Comparison of ENCODE assay signal across 8 cellular contexts in the genomic region with DNA sequence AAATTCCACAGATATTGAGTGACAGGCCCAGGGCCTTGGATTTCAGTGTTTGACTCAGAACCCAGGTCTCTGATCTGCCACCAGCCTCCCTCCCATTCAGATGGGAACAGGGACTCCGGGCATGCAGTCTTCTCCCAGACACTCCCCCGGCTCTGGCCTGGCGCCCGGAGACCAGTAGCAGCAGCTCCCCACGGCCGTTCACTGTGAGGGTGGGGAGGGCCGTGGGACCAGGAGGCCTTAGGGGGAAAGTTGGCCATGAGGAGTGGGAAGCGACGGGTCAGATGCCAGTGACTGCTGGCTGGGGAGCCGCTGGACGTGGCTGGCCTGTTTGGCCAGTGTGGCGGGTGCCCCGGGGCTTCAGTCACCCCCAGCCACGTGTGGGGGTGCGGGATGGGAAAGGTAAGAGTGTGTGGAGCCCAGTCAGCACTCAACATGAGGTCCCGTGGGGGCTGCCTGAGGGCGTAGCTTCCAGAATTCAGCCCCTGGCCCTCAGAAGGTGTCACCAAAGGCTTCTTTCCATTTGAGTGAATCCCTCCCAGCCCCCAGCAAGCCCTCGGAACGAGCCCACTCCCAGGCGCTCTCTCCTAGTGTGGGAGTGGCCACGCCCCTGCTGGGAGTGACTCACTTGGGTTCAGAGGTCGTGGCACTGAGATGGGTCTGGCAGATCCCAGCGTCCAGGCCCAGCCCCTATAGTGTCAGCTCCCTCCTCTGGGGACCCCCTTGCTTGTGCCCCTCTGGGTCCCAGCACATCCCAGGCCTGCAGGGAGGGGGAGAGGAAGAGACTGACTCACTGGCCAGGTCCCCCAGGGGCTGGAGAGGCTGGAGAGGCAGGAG.
A peak's percentile ranks its signal among the peaks of the same experiment; 100 is the strongest.
DNase-seq lines count a peak whose midpoint lies in the region; ATAC-seq, FAIRE-seq and TF ChIP-seq lines count a peak whose summit lies in the region.

No MANE protein-coding gene starts in this region.

- TF ChIP-seq CTCF in BJ (IDR thresholded peaks at IDR 0.05; ENCODE audit: insufficient read depth, low read depth, low read length) (no peak), neutrophil (IDR thresholded peaks at IDR 0.05) (no peak), uterus (IDR thresholded peaks at IDR 0.05) (no peak)

- no peak for TF ChIP-seq EP300 in Ishikawa (IDR thresholded peaks at IDR 0.05; ENCODE audit: borderline replicate concordance)

- peak overlapping the region; percentile 96 for H3K27ac Mint-ChIP-seq in activated T-helper 17 cell treated with anti-CD3 and anti-CD28 coated beads, Interleukin-2, amount 50 U/mL, for 72 hours

- no peak for TF ChIP-seq POLR2A in uterus (IDR thresholded peaks at IDR 0.05)

- POLR2A ChIA-PET in BJ (lab: Charles Lee) = no interaction called here

- DNase-seq in BJ (ENCODE audit: low read depth) (no peak), frontal cortex (ENCODE audit: low spot score in 2 of 2) (peak; percentile 61 to 78), uterus (peak; percentile 90 to 93), NCI-H524 (lab: John Stamatoyannopoulos, UW) (no peak), NCI-H345 treated with DMSO at 0.1 percent for 48 hours (lab: John Stamatoyannopoulos, UW; ENCODE audit: unreplicated experiment) (no peak)

- peaks cover 93% of the 10 kb centered on the region for H3K36me3 Mint-ChIP-seq in activated T-helper 17 cell treated with anti-CD3 and anti-CD28 coated beads, Interleukin-2, amount 50 U/mL, for 72 hours (ENCODE audit: low read depth)

- no peaks in the 10 kb centered on the region for H3K9me3 Mint-ChIP-seq in activated T-helper 17 cell treated with anti-CD3 and anti-CD28 coated beads, Interleukin-2, amount 50 U/mL, for 72 hours

- no peak for FAIRE-seq in frontal cortex (lab: Jason Lieb, UNC)

- TF ChIP-seq RAD21 in Ishikawa (IDR thresholded peaks at IDR 0.05; ENCODE audit: low read depth) = no peak

- CTCF ChIA-PET in BJ (lab: Yijun Ruan, JAX) = interaction anchor here (0.9 to 2.2 kb wide), 3 partner anchors 9 to 44 kb away, joined by 3 to 6 read pairs (median 6); no protein-coding TSS in a partner anchor

- H3K4me1 ChIP-seq in neutrophil (ENCODE audit: control insufficient read depth in 1 of 2, insufficient read depth in 1 of 2, low read depth in 1 of 2, low read length in 1 of 2) (peaks cover 83 to 91% of the 10 kb centered on the region in 2 experiments), uterus (peaks cover 13 to 55% of the 10 kb centered on the region in 2 donors)

- ATAC-seq in activated T-helper 17 cell treated with anti-CD3 and anti-CD28 coated beads, Interleukin-2, amount 50 U/mL, for 72 hours (replicated peaks) = peak; percentile 57

- intact Hi-C loops in uterus (cut with DNase I; ENCODE audit: low total_unique reads) = no loop called here

- no peaks in the 10 kb centered on the region for H3K27me3 Mint-ChIP-seq in activated T-helper 17 cell treated with anti-CD3 and anti-CD28 coated beads, Interleukin-2, amount 50 U/mL, for 72 hours

- peak overlapping the region; percentile 40; the same call in 1 of the 2 replicates for H3K4me3 ChIP-seq in BJ (ENCODE audit: low read depth, low read length)
- H3K4me3 ChIP-seq in neutrophil (ENCODE audit: low read depth in 1 of 2, low read length in 1 of 2) = peak overlapping the region; percentile 63 to 73
- H3K4me3 ChIP-seq in uterus = peak overlapping the region; percentile 43 to 50

- H3K27me3 ChIP-seq in BJ (ENCODE audit: control insufficient read depth, insufficient read depth, low read length) = no peaks in the 10 kb centered on the region
- H3K27me3 ChIP-seq in neutrophil = no peaks in the 10 kb centered on the region
- no peaks in the 10 kb centered on the region for H3K27me3 ChIP-seq in uterus

- H3K4me1 Mint-ChIP-seq in activated T-helper 17 cell treated with anti-CD3 and anti-CD28 coated beads, Interleukin-2, amount 50 U/mL, for 72 hours = peaks cover 28% of the 10 kb centered on the region

- no peaks in the 10 kb centered on the region for H3K9me3 ChIP-seq in neutrophil
- H3K9me3 ChIP-seq in uterus = no peaks in the 10 kb centered on the region

- peak overlapping the region; percentile 88 for H3K27ac ChIP-seq in neutrophil
- H3K27ac ChIP-seq in uterus = peak overlapping the region; percentile 90 to 94

- peak overlapping the region; percentile 94 for H3K4me3 Mint-ChIP-seq in activated T-helper 17 cell treated with anti-CD3 and anti-CD28 coated beads, Interleukin-2, amount 50 U/mL, for 72 hours

- H3K36me3 ChIP-seq in BJ (ENCODE audit: control insufficient read depth, insufficient read depth, low read length) (peaks cover 2% of the 10 kb centered on the region; the same call in 1 of the 2 replicates), neutrophil (no peaks in the 10 kb centered on the region), uterus (no peaks in the 10 kb centered on the region)

TF ChIP-seq in Ishikawa, 13 proteins besides CTCF, POLR2A, EP300 and RAD21:
- TF ChIP-seq, protein P1, sequence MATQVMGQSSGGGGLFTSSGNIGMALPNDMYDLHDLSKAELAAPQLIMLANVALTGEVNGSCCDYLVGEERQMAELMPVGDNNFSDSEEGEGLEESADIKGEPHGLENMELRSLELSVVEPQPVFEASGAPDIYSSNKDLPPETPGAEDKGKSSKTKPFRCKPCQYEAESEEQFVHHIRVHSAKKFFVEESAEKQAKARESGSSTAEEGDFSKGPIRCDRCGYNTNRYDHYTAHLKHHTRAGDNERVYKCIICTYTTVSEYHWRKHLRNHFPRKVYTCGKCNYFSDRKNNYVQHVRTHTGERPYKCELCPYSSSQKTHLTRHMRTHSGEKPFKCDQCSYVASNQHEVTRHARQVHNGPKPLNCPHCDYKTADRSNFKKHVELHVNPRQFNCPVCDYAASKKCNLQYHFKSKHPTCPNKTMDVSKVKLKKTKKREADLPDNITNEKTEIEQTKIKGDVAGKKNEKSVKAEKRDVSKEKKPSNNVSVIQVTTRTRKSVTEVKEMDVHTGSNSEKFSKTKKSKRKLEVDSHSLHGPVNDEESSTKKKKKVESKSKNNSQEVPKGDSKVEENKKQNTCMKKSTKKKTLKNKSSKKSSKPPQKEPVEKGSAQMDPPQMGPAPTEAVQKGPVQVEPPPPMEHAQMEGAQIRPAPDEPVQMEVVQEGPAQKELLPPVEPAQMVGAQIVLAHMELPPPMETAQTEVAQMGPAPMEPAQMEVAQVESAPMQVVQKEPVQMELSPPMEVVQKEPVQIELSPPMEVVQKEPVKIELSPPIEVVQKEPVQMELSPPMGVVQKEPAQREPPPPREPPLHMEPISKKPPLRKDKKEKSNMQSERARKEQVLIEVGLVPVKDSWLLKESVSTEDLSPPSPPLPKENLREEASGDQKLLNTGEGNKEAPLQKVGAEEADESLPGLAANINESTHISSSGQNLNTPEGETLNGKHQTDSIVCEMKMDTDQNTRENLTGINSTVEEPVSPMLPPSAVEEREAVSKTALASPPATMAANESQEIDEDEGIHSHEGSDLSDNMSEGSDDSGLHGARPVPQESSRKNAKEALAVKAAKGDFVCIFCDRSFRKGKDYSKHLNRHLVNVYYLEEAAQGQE (IDR thresholded peaks at IDR 0.05; ENCODE audit: low read depth) = no peak
- TF ChIP-seq NFIC (IDR thresholded peaks at IDR 0.05) = no peak
- TF ChIP-seq TEAD4 (IDR thresholded peaks at IDR 0.05) = no peak
- 0 out of 2 replicates have a peak, but pooled peaks have one; percentile 10 for TF ChIP-seq TCF12 (IDR thresholded peaks at IDR 0.05; ENCODE audit: low read depth)
TF ChIP-seq in Ishikawa: peak in this region for 1.

Comparison
In these comparisons a context has a peak if more than half of its experiments do, and no peak if none do; other contexts are left out.
1. DNase-seq: peak in frontal cortex (2 of 2) and uterus (2 of 2); none in BJ (single experiment), NCI-H524 (0 of 2) and NCI-H345 treated with DMSO at 0.1 percent for 48 hours (single experiment).
2. Peak in every context shown above with its lines, with median percentiles within 50 percentile points of each other: H3K4me3 ChIP-seq.